In genomic region chr11:32396331-32396730, GRCh38 we compare ENCODE assay signal across 1 cellular context.
TF ChIP-seq lines count a peak whose summit lies in the region.

No MANE protein-coding gene starts in this region.

TF ChIP-seq in GM12878, 131 proteins besides CTCF, POLR2A, EP300 and RAD21 (continued from another document):
- TF ChIP-seq RAD51 (IDR thresholded peaks at IDR 0.05) (peak; percentile 66; the same call in 1 of the 2 replicates), RELB (IDR thresholded peaks at IDR 0.05; ENCODE audit: low read depth) (peak; percentile 90), ATF7 (IDR thresholded peaks at IDR 0.05; ENCODE audit: low read depth) (no peak), E4F1 (IDR thresholded peaks at IDR 0.05; ENCODE audit: borderline replicate concordance, partially characterized antibody) (peak; percentile 40), USF1 (IDR thresholded peaks at IDR 0.05; ENCODE audit: borderline replicate concordance, extremely low read length, insufficient read depth, low read depth, low read length) (no peak), IRF4 (IDR thresholded peaks at IDR 0.05; ENCODE audit: low read depth, low read length) (no peak), ZBTB33 (IDR thresholded peaks at IDR 0.05) (no peak), DPF2 (IDR thresholded peaks at IDR 0.05) (no peak), MLLT1 (IDR thresholded peaks at IDR 0.05) (peak; percentile 100)
